Comparison of ENCODE assay signal across 17 cellular contexts in genomic region chr11:134819026-134819425, GRCh38.
DNase-seq lines count a peak whose midpoint lies in the region; ATAC-seq and TF ChIP-seq lines count a peak whose summit lies in the region.
"Had no signal": no experiment of that assay in that cellular context is flagged by ENCODE, and none has a peak within 500 bp of the region (broad histone marks: within the 10 kb centered on the region; RNA-seq: fewer than 3 reads in every experiment).

No MANE protein-coding gene starts in this region.

- no peak overlapping the region for H3K4me2 ChIP-seq in H9 (ENCODE audit: insufficient read depth, insufficient read length, low read length)

- no peak overlapping the region for H3T11ph ChIP-seq in H9 (ENCODE audit: low read length)

- H3K4me1 ChIP-seq in H9 (ENCODE audit: insufficient read depth, low read length) (no peaks in the 10 kb centered on the region), mesodermal cell (ENCODE audit: control insufficient read depth, insufficient read depth, low read length, poor library complexity, severe bottlenecking) (peaks cover 12% of the 10 kb centered on the region)
- H3K4me1 ChIP-seq: esophagus squamous epithelium had no signal

- H3K27ac Mint-ChIP-seq in H9 (no peak overlapping the region), WTC11 (no peak overlapping the region), mesothelial cell of epicardium (no peak overlapping the region)
- H3K27ac Mint-ChIP-seq: B cell; stimulated activated naive CD8-positive, alpha-beta T cell treated with anti-CD3 and anti-CD28 coated beads, Interleukin-15, Interleukin-2, amounts not matched to agents 100 ng/mL and 50 ng/mL, for 24 hours; T-helper 2 cell treated with Interferon-gamma antibody and Interleukin-4, amounts not matched to agents 5 μg/mL and 100 μg/mL, for 36 hours had no signal

- no peak overlapping the region for H4K91ac ChIP-seq in H9 (ENCODE audit: insufficient read length, low read depth, low read length)

- H3K9ac ChIP-seq in H9 (ENCODE audit: extremely low read depth, insufficient read length, low read length): no peak overlapping the region

- H3K27ac ChIP-seq in C4-2B (no peak overlapping the region), H9 (ENCODE audit: insufficient read length, low read depth, low read length) (no peak overlapping the region), mesodermal cell (ENCODE audit: low read depth, low read length, severe bottlenecking) (peak overlapping the region; percentile 23)
- H3K27ac ChIP-seq: cardiac muscle cell, esophagus squamous epithelium had no signal

- no peak overlapping the region for H4K5ac ChIP-seq in H9 (ENCODE audit: insufficient read length, low read depth, low read length)

- H3K27me3 ChIP-seq in H9 (ENCODE audit: insufficient read depth, low read length): no peaks in the 10 kb centered on the region
- H3K27me3 ChIP-seq: cardiac muscle cell had no signal

- CTCF ChIA-PET in WTC11 (lab: Charles Lee): interaction anchor here (0.9 to 1.7 kb wide), 8 partner anchors 18 to 257 kb away, joined by 3 to 6 read pairs (median 4); no protein-coding TSS in a partner anchor

- no peaks in the 10 kb centered on the region for H3K36me3 ChIP-seq in mesodermal cell (ENCODE audit: control insufficient read depth, insufficient read depth, low read length)
- H3K36me3 ChIP-seq: cardiac muscle cell, esophagus squamous epithelium had no signal

- H3K9me3 Mint-ChIP-seq in H9 (no peaks in the 10 kb centered on the region; a peak in 1 of 5 replicates), WTC11 (peaks cover 6% of the 10 kb centered on the region), mesothelial cell of epicardium (peaks cover 4% of the 10 kb centered on the region)
- H3K9me3 Mint-ChIP-seq: stimulated activated naive CD8-positive, alpha-beta T cell treated with anti-CD3 and anti-CD28 coated beads, Interleukin-15, Interleukin-2, amounts not matched to agents 100 ng/mL and 50 ng/mL, for 24 hours; T-helper 2 cell treated with Interferon-gamma antibody and Interleukin-4, amounts not matched to agents 5 μg/mL and 100 μg/mL, for 36 hours had no signal

- H2BK15ac ChIP-seq in H9 (ENCODE audit: low read depth, low read length): no peak overlapping the region

- no peaks in the 10 kb centered on the region for H3K79me2 ChIP-seq in H9 (ENCODE audit: insufficient read depth, low read length)

- no peaks in the 10 kb centered on the region for H4K20me1 ChIP-seq in H9 (ENCODE audit: control insufficient read depth, insufficient read depth, insufficient read length)

- no CpG with 5 or more reads among the region's 7 CpGs for WGBS in H9 (ENCODE audit: extremely low coverage, insufficient read length, low lambda C conversion rate)
- WGBS in mesodermal cell (ENCODE audit: insufficient coverage in 2 of 2), 2 experiments: 44 to 61% methylated on average over 6 of the region's 7 CpGs

- H3K56ac ChIP-seq in H9 (ENCODE audit: insufficient read length, low read depth, low read length): no peak overlapping the region

- peaks cover 14 to 16% of the 10 kb centered on the region in 2 experiments for H3K4me1 Mint-ChIP-seq in H9
- H3K4me1 Mint-ChIP-seq in WTC11: peaks cover 8% of the 10 kb centered on the region
- peaks cover 9% of the 10 kb centered on the region for H3K4me1 Mint-ChIP-seq in mesothelial cell of epicardium
- H3K4me1 Mint-ChIP-seq: B cell had no signal

- no peak overlapping the region for H3K23ac ChIP-seq in H9 (ENCODE audit: insufficient read length, low read depth, low read length)

- no peak overlapping the region for H3K14ac ChIP-seq in H9 (ENCODE audit: insufficient read depth, low read length)

- H3K4me3 Mint-ChIP-seq in H9: no peak overlapping the region
- no peak overlapping the region for H3K4me3 Mint-ChIP-seq in WTC11
- H3K4me3 Mint-ChIP-seq in mesothelial cell of epicardium: no peak overlapping the region
- H3K4me3 Mint-ChIP-seq: B cell; stimulated activated naive CD8-positive, alpha-beta T cell treated with anti-CD3 and anti-CD28 coated beads, Interleukin-15, Interleukin-2, amounts not matched to agents 100 ng/mL and 50 ng/mL, for 24 hours; T-helper 2 cell treated with Interferon-gamma antibody and Interleukin-4, amounts not matched to agents 5 μg/mL and 100 μg/mL, for 36 hours had no signal

- H3K18ac ChIP-seq in H9 (ENCODE audit: insufficient read length, low read depth, low read length): no peak overlapping the region

- H3K4me3 ChIP-seq in mesodermal cell (ENCODE audit: extremely low read depth, insufficient read depth, low read length, poor library complexity, severe bottlenecking): no peak overlapping the region
- H3K4me3 ChIP-seq: cardiac muscle cell, esophagus squamous epithelium had no signal

- H3K36me3 Mint-ChIP-seq in H9 (ENCODE audit: insufficient read depth in 1 of 3, low read depth in 3 of 3) (no peaks in the 10 kb centered on the region), WTC11 (no peaks in the 10 kb centered on the region), mesothelial cell of epicardium (no peaks in the 10 kb centered on the region)

- peak overlapping the region; percentile 26 for H2AFZ ChIP-seq in H9 (ENCODE audit: low read length)

- DNase-seq in H9 (peak; percentile 65), WTC11 (ENCODE audit: low spot score) (peak; percentile 27), mesothelial cell of epicardium (ENCODE audit: low spot score in 2 of 2, unreplicated experiment in 2 of 2) (no peak), C1 segment of cervical spinal cord (lab: John Stamatoyannopoulos, UW) (no peak)
- DNase-seq: activated CD4-positive, alpha-beta T cell treated with anti-CD3 and anti-CD28 coated beads for 1 hour; DMS153; esophagus squamous epithelium; NCI-H1694; NCI-H446 treated with DMSO at 0.1 percent for 48 hours; stimulated activated CD4-positive, alpha-beta T cell treated with anti-CD3 and anti-CD28 coated beads, Interleukin-15, amount 100 ng/mL, for 24 hours had no signal

- H2BK120ac ChIP-seq in H9 (ENCODE audit: low read depth, low read length, poor library complexity, severe bottlenecking): no peak overlapping the region

- H3K27me3 Mint-ChIP-seq in H9 (ENCODE audit: low read depth): peaks cover 15% of the 10 kb centered on the region
- peaks cover 3% of the 10 kb centered on the region; the same call in 1 of the 2 replicates for H3K27me3 Mint-ChIP-seq in WTC11 (ENCODE audit: low read depth)
- peaks cover 2% of the 10 kb centered on the region for H3K27me3 Mint-ChIP-seq in mesothelial cell of epicardium (ENCODE audit: low read depth)

- H2BK20ac ChIP-seq in H9 (ENCODE audit: low read depth, low read length, poor library complexity, severe bottlenecking): no peak overlapping the region

- TF ChIP-seq CTCF in C4-2B (conservative IDR thresholded peaks at IDR 0.05) (peak; percentile 22), H9 (conservative IDR thresholded peaks at IDR 0.05) (peak; percentile 73), WTC11 (IDR thresholded peaks at IDR 0.05) (no peak), mesothelial cell of epicardium (IDR thresholded peaks at IDR 0.05; ENCODE audit: unreplicated experiment) (no peak)

- H3K9me3 ChIP-seq in H9 (ENCODE audit: control insufficient read depth, low read depth, low read length): no peaks in the 10 kb centered on the region
- H3K9me3 ChIP-seq in mesodermal cell (ENCODE audit: control insufficient read depth, low read length): no peaks in the 10 kb centered on the region
- H3K9me3 ChIP-seq: esophagus squamous epithelium had no signal

- H2AK5ac ChIP-seq in H9 (ENCODE audit: insufficient read length, low read length): no peak overlapping the region

- H4K8ac ChIP-seq in H9 (replicated peaks; ENCODE audit: insufficient read length, low read depth, low read length): no peak overlapping the region

- H3K79me1 ChIP-seq in H9 (ENCODE audit: insufficient read depth, low read depth, low read length, poor library complexity, severe bottlenecking): no peaks in the 10 kb centered on the region

- POLR2A ChIA-PET in WTC11 (lab: Charles Lee): interaction anchor here (0.9 kb wide), 1 partner anchor 8 kb away, joined by 3 read pairs; no protein-coding TSS in a partner anchor

- H2BK12ac ChIP-seq in H9 (ENCODE audit: insufficient read length, low read depth, low read length): no peak overlapping the region

- no peak overlapping the region for H3K4ac ChIP-seq in H9 (ENCODE audit: low read depth, low read length)

- no peak overlapping the region for H2BK5ac ChIP-seq in H9 (ENCODE audit: insufficient read length, low read length)

- H3K23me2 ChIP-seq in H9 (ENCODE audit: insufficient read length, low read depth, low read length, poor library complexity, severe bottlenecking): no peaks in the 10 kb centered on the region

- ATAC-seq in WTC11: peak; percentile 91
- no peak for ATAC-seq in GM19324 (IDR thresholded peaks at IDR 0.05; ENCODE audit: low FRiP score, unreplicated experiment)

TF ChIP-seq in WTC11, 78 proteins besides CTCF, POLR2A, EP300 and RAD21:
- TF ChIP-seq ZNF121 (CRISPR knock-in tag; IDR thresholded peaks at IDR 0.05) (no peak), GTF2I (CRISPR knock-in tag; conservative IDR thresholded peaks at IDR 0.05) (no peak), ZNF512 (CRISPR knock-in tag; IDR thresholded peaks at IDR 0.05; ENCODE audit: borderline replicate concordance) (no peak)

Comparison
In these comparisons a context has a peak if more than half of its experiments do, and no peak if none do; other contexts are left out.
1. CTCF ChIP-seq: peak in C4-2B (single experiment) and H9 (single experiment); none in WTC11 (single experiment) and mesothelial cell of epicardium (single experiment).
2. DNase-seq: peak in H9 (single experiment) and WTC11 (single experiment); none in mesothelial cell of epicardium (0 of 2) and C1 segment of cervical spinal cord (0 of 14).